ENCODE assay signal across 22 cellular contexts in the genomic region with DNA sequence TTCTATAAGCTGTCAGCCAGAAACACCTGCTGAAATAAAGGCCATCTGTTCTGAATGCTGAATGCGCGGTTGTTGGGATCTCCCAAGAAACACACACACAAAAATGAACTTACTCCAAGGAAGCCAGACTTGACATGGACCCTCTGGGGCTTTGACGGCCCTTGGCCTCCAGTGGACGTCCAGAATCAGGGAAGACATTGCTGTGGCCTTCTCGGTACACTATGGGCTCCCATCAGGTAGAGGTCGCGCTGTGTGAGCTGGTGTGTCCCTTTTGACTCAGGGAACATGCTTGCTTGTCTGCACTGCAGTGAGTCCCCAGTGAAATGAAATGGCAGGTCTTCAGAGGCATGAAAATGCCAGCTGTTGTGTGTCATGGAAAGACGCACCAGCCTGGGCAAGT. TPM values are rescaled to one million over a fixed set of nuclear protein-coding genes. Genes with fewer than 3 reads are reported as not detected.
A peak's percentile ranks its signal among the peaks of the same experiment; 100 is the strongest.
DNase-seq lines count a peak whose midpoint lies in the region; ATAC-seq, FAIRE-seq and TF ChIP-seq lines count a peak whose summit lies in the region.
"Had no signal": no experiment of that assay in that cellular context is flagged by ENCODE, and none has a peak within 500 bp of the region (broad histone marks: within the 10 kb centered on the region; RNA-seq: fewer than 3 reads in every experiment).

No MANE protein-coding gene starts in this region.

- no peaks in the 10 kb centered on the region for H3K9me3 Mint-ChIP-seq in neural progenitor cell
- H3K9me3 Mint-ChIP-seq: CD4-positive, CD25-positive, alpha-beta regulatory T cell had no signal

- H3K4me1 ChIP-seq in neural progenitor cell (no peaks in the 10 kb centered on the region), left ventricle myocardium inferior (no peaks in the 10 kb centered on the region)
- H3K4me1 ChIP-seq: BLaER1, HAP-1 had no signal

- H3K27ac Mint-ChIP-seq in neural progenitor cell: peak overlapping the region; percentile 9

- no peaks in the 10 kb centered on the region for H4K20me1 ChIP-seq in neural progenitor cell (ENCODE audit: low read depth)
- H4K20me1 ChIP-seq: BLaER1 had no signal

- no peak overlapping the region for H2AFZ ChIP-seq in neural progenitor cell (replicated peaks)

- no peaks in the 10 kb centered on the region for H3K79me2 ChIP-seq in neural progenitor cell (ENCODE audit: low read depth)

- H3F3A ChIP-seq in neural progenitor cell (ENCODE audit: low read depth): no peaks in the 10 kb centered on the region

- H3K4me3 Mint-ChIP-seq in neural progenitor cell: no peak overlapping the region
- H3K4me3 Mint-ChIP-seq: CD4-positive, CD25-positive, alpha-beta regulatory T cell had no signal

- H3K36me3 Mint-ChIP-seq in neural progenitor cell: no peaks in the 10 kb centered on the region
- H3K36me3 Mint-ChIP-seq: CD4-positive, CD25-positive, alpha-beta regulatory T cell had no signal

- H3K36me3 ChIP-seq in bronchial epithelial cell (ENCODE audit: control insufficient read depth, insufficient read depth, low read length) (no peaks in the 10 kb centered on the region), neural progenitor cell (no peaks in the 10 kb centered on the region), left ventricle myocardium inferior (no peaks in the 10 kb centered on the region)
- H3K36me3 ChIP-seq: BLaER1, HAP-1 had no signal

- peak; percentile 23 for FAIRE-seq in bronchial epithelial cell (lab: Jason Lieb, UNC)
- FAIRE-seq: GM12892, GM19239, HepG2, HTR-8/SVneo had no signal

- no peak overlapping the region for H3K9ac ChIP-seq in neural progenitor cell
- H3K9ac ChIP-seq: BLaER1 had no signal

- peaks cover 7% of the 10 kb centered on the region for H3K27me3 Mint-ChIP-seq in neural progenitor cell (ENCODE audit: insufficient read depth, low read depth)
- H3K27me3 Mint-ChIP-seq: CD4-positive, CD25-positive, alpha-beta regulatory T cell had no signal

- DNase-seq in NCI-H82 (lab: John Stamatoyannopoulos, UW) (peak; percentile 32), NCI-H82 treated with DMSO at 0.1 percent for 48 hours (lab: John Stamatoyannopoulos, UW; ENCODE audit: unreplicated experiment) (no peak), bronchial epithelial cell (ENCODE audit: low read depth) (no peak), neural progenitor cell (ENCODE audit: low spot score) (no peak), COLO829 (ENCODE audit: low spot score) (no peak), left ventricle myocardium inferior (no peak)
- DNase-seq: 8988T; AML-193; Calu3; CD4-positive, CD25-positive, alpha-beta regulatory T cell; DMS153; DMS79 treated with DMSO at 0.1 percent for 48 hours; EL; GDM1; GOT3 had no signal

- TF ChIP-seq CTCF in bronchial epithelial cell (IDR thresholded peaks at IDR 0.05; ENCODE audit: insufficient read depth, low read length, severe bottlenecking) (no peak), neural progenitor cell (IDR thresholded peaks at IDR 0.05) (no peak), left ventricle myocardium inferior (IDR thresholded peaks at IDR 0.05; ENCODE audit: borderline replicate concordance) (no peak)

- no peaks in the 10 kb centered on the region for H3K27me3 ChIP-seq in bronchial epithelial cell (ENCODE audit: control insufficient read depth, insufficient read depth, low read length)
- no peaks in the 10 kb centered on the region for H3K27me3 ChIP-seq in neural progenitor cell
- H3K27me3 ChIP-seq in left ventricle myocardium inferior (ENCODE audit: low read depth): no peaks in the 10 kb centered on the region
- H3K27me3 ChIP-seq: BLaER1 had no signal

- H3K4me2 ChIP-seq in neural progenitor cell: no peak overlapping the region
- H3K4me2 ChIP-seq: BLaER1 had no signal

- H3K9me3 ChIP-seq in neural progenitor cell (ENCODE audit: low read depth) (no peaks in the 10 kb centered on the region), left ventricle myocardium inferior (replicated peaks) (no peaks in the 10 kb centered on the region)
- H3K9me3 ChIP-seq: BLaER1, HAP-1 had no signal

- no peak overlapping the region for H3K4me3 ChIP-seq in bronchial epithelial cell (ENCODE audit: low read depth, low read length)
- no peak overlapping the region for H3K4me3 ChIP-seq in neural progenitor cell
- no peak overlapping the region for H3K4me3 ChIP-seq in left ventricle myocardium inferior
- H3K4me3 ChIP-seq: BLaER1, HAP-1 had no signal

- no peak overlapping the region for H3K27ac ChIP-seq in neural progenitor cell
- H3K27ac ChIP-seq in left ventricle myocardium inferior (replicated peaks): no peak overlapping the region
- H3K27ac ChIP-seq: BLaER1 had no signal

- ATAC-seq in HG03108 (IDR thresholded peaks at IDR 0.05; ENCODE audit: unreplicated experiment): no peak
- ATAC-seq: HepG2 had no signal

- intact Hi-C loops in left ventricle myocardium inferior (cut with micrococcal nuclease): no loop called here

- H3K4me1 Mint-ChIP-seq in neural progenitor cell: peaks cover 6% of the 10 kb centered on the region
- H3K4me1 Mint-ChIP-seq: CD4-positive, CD25-positive, alpha-beta regulatory T cell had no signal

RNA-seq across cellular contexts. Expression of gene RWDD4, which starts 30.8 kb away (rescaled TPM):
- total RNA-seq in bronchial epithelial cell (14.2 and 18.3 TPM in 2 replicates), neural progenitor cell (ENCODE audit: low replicate concordance) (28.4 and 47.1 TPM in 2 replicates), left ventricle myocardium inferior (18.0 TPM)

RNA-seq across cellular contexts. Expression of gene TRAPPC11, which starts 30.9 kb away (rescaled TPM):
- 38.8 and 40.8 TPM in 2 replicates for total RNA-seq in bronchial epithelial cell
- total RNA-seq in neural progenitor cell (ENCODE audit: low replicate concordance): 61.2 and 110 TPM in 2 replicates
- 20.5 TPM for total RNA-seq in left ventricle myocardium inferior
